ENCODE assay signal across 18 cellular contexts in the genomic region with DNA sequence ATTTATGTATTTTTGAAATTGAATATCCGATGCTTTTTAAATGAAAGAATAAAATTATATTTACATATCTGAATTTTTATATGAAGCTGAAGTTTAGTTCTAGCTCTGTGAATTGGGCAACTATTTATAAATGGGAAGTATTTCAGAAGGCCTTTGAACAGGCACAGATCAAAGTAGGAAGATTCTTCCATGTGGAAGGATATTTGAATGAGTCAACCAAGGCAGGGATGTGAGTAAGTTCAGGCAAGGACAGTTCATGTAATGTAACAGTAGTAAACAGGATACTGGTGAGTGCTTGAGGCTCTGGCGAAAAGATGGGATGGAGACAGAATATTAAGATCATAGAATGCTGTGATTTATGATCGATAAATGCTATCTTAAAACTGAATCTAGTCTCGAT.
DNase-seq lines count a peak whose midpoint lies in the region; ATAC-seq and TF ChIP-seq lines count a peak whose summit lies in the region.
"Had no signal": no experiment of that assay in that cellular context is flagged by ENCODE, and none has a peak within 500 bp of the region (broad histone marks: within the 10 kb centered on the region; RNA-seq: fewer than 3 reads in every experiment).

No MANE protein-coding gene starts in this region.

- DNase-seq in AG08396 (ENCODE audit: low spot score) (peak; percentile 12), HT1080 (ENCODE audit: low read depth) (peak; percentile 67), astrocyte of the spinal cord (ENCODE audit: low read depth, low spot score) (peak; percentile 47), foreskin keratinocyte (peak; percentile 28 to 54), NCI-H1694 treated with DMSO at 0.1 percent for 48 hours (lab: John Stamatoyannopoulos, UW) (no peak), NCI-H524 treated with DMSO at 0.1 percent for 48 hours (lab: John Stamatoyannopoulos, UW) (no peak)
- no peak for DNase-seq in activated T-cell treated with anti-CD3 and anti-CD28 coated beads, Interleukin-2, amount 50 U/mL, for 1 hour
- DNase-seq: activated naive CD4-positive, alpha-beta T cell treated with anti-CD3 and anti-CD28 coated beads, Interleukin-2, amount 10 ng/mL, durations not matched to agents 7 days and 5 days; KG1; NCI-H1092 treated with DMSO at 0.1 percent for 48 hours; NCI-H748 treated with DMSO at 0.1 percent for 48 hours; occipital lobe; PC-9; right cardiac atrium; SK-N-SH had no signal

- no peaks in the 10 kb centered on the region for H3K27me3 ChIP-seq in foreskin keratinocyte
- H3K27me3 ChIP-seq: breast epithelium had no signal

- TF ChIP-seq CTCF in astrocyte of the spinal cord (IDR thresholded peaks at IDR 0.05; ENCODE audit: low read depth, low read length) (no peak), foreskin keratinocyte (conservative IDR thresholded peaks at IDR 0.05) (no peak)

- peaks cover 9% of the 10 kb centered on the region for H3K4me1 ChIP-seq in foreskin keratinocyte
- H3K4me1 ChIP-seq: breast epithelium had no signal

- ATAC-seq in foreskin keratinocyte = peak; percentile 74
- no peak for ATAC-seq in HG02938 (IDR thresholded peaks at IDR 0.05; ENCODE audit: unreplicated experiment)
- ATAC-seq: left lobe of liver, right cardiac atrium had no signal

- H3K27ac ChIP-seq in foreskin keratinocyte = no peak overlapping the region
- H3K27ac ChIP-seq: breast epithelium, PC-9 had no signal

- in situ Hi-C loops in astrocyte of the spinal cord (cut with HindIII; ENCODE audit: low sequenced_read_pairs) = no loop called here

- no peak overlapping the region for H3K4me3 ChIP-seq in astrocyte of the spinal cord (ENCODE audit: low read depth, low read length)
- H3K4me3 ChIP-seq: breast epithelium, PC-9 had no signal

Comparison
In these comparisons a context has a peak if more than half of its experiments do, and no peak if none do; other contexts are left out.
1. DNase-seq: peak in AG08396 (single experiment), HT1080 (single experiment), astrocyte of the spinal cord (single experiment) and foreskin keratinocyte (2 of 2); none in NCI-H1694 treated with DMSO at 0.1 percent for 48 hours (single experiment), NCI-H524 treated with DMSO at 0.1 percent for 48 hours (single experiment) and activated T-cell treated with anti-CD3 and anti-CD28 coated beads, Interleukin-2, amount 50 U/mL, for 1 hour (single experiment).